Comparison of ENCODE assay signal across 33 cellular contexts in the genomic region with DNA sequence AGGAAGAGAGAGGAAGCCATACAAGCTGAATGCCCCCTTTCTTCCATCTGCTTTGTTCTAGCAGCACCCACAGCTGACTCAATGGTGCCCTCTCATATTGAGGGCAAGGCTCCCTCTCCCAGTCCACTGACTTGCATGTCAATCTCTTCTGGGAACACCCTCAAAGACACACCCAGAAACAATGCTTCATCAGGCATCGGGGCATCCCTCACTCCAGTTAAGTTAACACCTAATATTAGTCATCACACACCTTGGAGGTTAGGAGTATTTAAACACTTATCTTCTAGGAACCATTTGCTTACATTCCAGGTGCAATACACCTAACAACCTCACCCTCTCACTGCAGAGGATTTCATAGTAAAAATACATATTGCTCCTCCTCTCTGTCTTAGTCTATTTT.
"Had no signal": no experiment of that assay in that cellular context is flagged by ENCODE, and none has a peak within 500 bp of the region (broad histone marks: within the 10 kb centered on the region; RNA-seq: fewer than 3 reads in every experiment).

No MANE protein-coding gene starts in this region.

- H3K4me3 Mint-ChIP-seq: activated CD8-positive, alpha-beta T cell treated with anti-CD3 and anti-CD28 coated beads, Interleukin-2, amount 10 ng/mL, durations not matched to agents 7 days and 5 days; activated naive CD4-positive, alpha-beta T cell treated with anti-CD3 and anti-CD28 coated beads, Interleukin-2, amount 50 U/mL, for 24 hours; activated naive CD8-positive, alpha-beta T cell treated with anti-CD3 and anti-CD28 coated beads, Interleukin-2, amount 10 ng/mL, durations not matched to agents 7 days and 5 days; activated T-cell treated with anti-CD3 and anti-CD28 coated beads, Interleukin-2, amount 50 U/mL, for 24 hours had no signal

- H3K27ac ChIP-seq: ascending aorta, Peyer's patch, WERI-Rb-1 had no signal

- H3K4me1 Mint-ChIP-seq: activated naive CD4-positive, alpha-beta T cell treated with anti-CD3 and anti-CD28 coated beads, Interleukin-2, amount 50 U/mL, for 24 hours; activated naive CD8-positive, alpha-beta T cell treated with anti-CD3 and anti-CD28 coated beads, Interleukin-2, amount 10 ng/mL, durations not matched to agents 7 days and 5 days had no signal

- DNase-seq: activated CD4-positive, alpha-beta T cell treated with anti-CD3 and anti-CD28 coated beads for 1 hour; activated CD4-positive, alpha-beta T cell treated with anti-CD3 and anti-CD28 coated beads for 48 hours; activated CD4-positive, alpha-beta T cell treated with anti-CD3 and anti-CD28 coated beads, Interleukin-2, amount 50 U/mL, for 4 hours; activated CD4-positive, CD25-positive, alpha-beta regulatory T cell; activated CD8-positive, alpha-beta T cell treated with anti-CD3 and anti-CD28 coated beads, Interleukin-2, amount 10 ng/mL, durations not matched to agents 7 days and 5 days; activated gamma-delta T cell; activated naive CD4-positive, alpha-beta T cell treated with Interleukin-2 at 50 U/mL for 16 hours; activated naive CD8-positive, alpha-beta T cell treated with anti-CD3 and anti-CD28 coated beads, Interleukin-2, amount 10 ng/mL, durations not matched to agents 7 days and 5 days; activated T-cell treated with anti-CD3 and anti-CD28 coated beads, Interleukin-2, amount 50 U/mL, for 24 hours; amygdala; caudate nucleus; cerebellar nuclear complex; Kasumi-1; MM.1S; MV-4-11; NCI-H1092; NCI-H1436 treated with DMSO at 0.1 percent for 48 hours; NCI-H1694 treated with DMSO at 0.1 percent for 48 hours; NCI-H2029; NCI-H510A; NCI-H526; NCI-H748 treated with DMSO at 0.1 percent for 48 hours; NK-92 treated with Interleukin-12 subunit alpha and Interleukin-12 subunit beta, amount 100 ng/mL, for 24 hours; PC-3; Peyer's patch; Right ventricle myocardium superior; RPMI8226; SW 1271; T1000; WERI-Rb-1 had no signal

- H3K9me3 ChIP-seq: ascending aorta, Peyer's patch had no signal

- H3K27ac Mint-ChIP-seq: activated CD8-positive, alpha-beta T cell treated with anti-CD3 and anti-CD28 coated beads, Interleukin-2, amount 10 ng/mL, durations not matched to agents 7 days and 5 days; activated naive CD4-positive, alpha-beta T cell treated with anti-CD3 and anti-CD28 coated beads, Interleukin-2, amount 50 U/mL, for 24 hours; activated naive CD8-positive, alpha-beta T cell treated with anti-CD3 and anti-CD28 coated beads, Interleukin-2, amount 10 ng/mL, durations not matched to agents 7 days and 5 days; activated T-cell treated with anti-CD3 and anti-CD28 coated beads, Interleukin-2, amount 50 U/mL, for 24 hours; activated T-helper 2 cell treated with anti-CD3 and anti-CD28 coated beads, Interferon-gamma antibody, Interleukin-2, Interleukin-4, amounts not matched to agents 10 μg/mL and 5 μg/mL and 100 μg/mL, durations not matched to agents 14 hours and 24 hours and 36 hours had no signal

- H3K27me3 Mint-ChIP-seq: activated naive CD4-positive, alpha-beta T cell treated with anti-CD3 and anti-CD28 coated beads, Interleukin-2, amount 50 U/mL, for 24 hours; activated naive CD8-positive, alpha-beta T cell treated with anti-CD3 and anti-CD28 coated beads, Interleukin-2, amount 10 ng/mL, durations not matched to agents 7 days and 5 days; activated T-cell treated with anti-CD3 and anti-CD28 coated beads, Interleukin-2, amount 50 U/mL, for 24 hours had no signal

- ATAC-seq: activated CD8-positive, alpha-beta T cell treated with anti-CD3 and anti-CD28 coated beads, Interleukin-2, amount 10 ng/mL, durations not matched to agents 7 days and 5 days; PC-3 had no signal

- H3K36me3 ChIP-seq: ascending aorta, Peyer's patch, WERI-Rb-1 had no signal

- H3K4me1 ChIP-seq: ascending aorta, Peyer's patch had no signal

- H3K36me3 Mint-ChIP-seq: activated naive CD4-positive, alpha-beta T cell treated with anti-CD3 and anti-CD28 coated beads, Interleukin-2, amount 50 U/mL, for 24 hours; activated naive CD8-positive, alpha-beta T cell treated with anti-CD3 and anti-CD28 coated beads, Interleukin-2, amount 10 ng/mL, durations not matched to agents 7 days and 5 days had no signal

- H3K4me3 ChIP-seq: ascending aorta, Peyer's patch had no signal

- H3K27me3 ChIP-seq: ascending aorta, Peyer's patch had no signal
